In genomic region chr3:138692152-138692551, GRCh38 we compare ENCODE assay signal across 25 cellular contexts.
"Had no signal": no experiment of that assay in that cellular context is flagged by ENCODE, and none has a peak within 500 bp of the region (broad histone marks: within the 10 kb centered on the region; RNA-seq: fewer than 3 reads in every experiment).

No MANE protein-coding gene starts in this region.

- H3K4me3 ChIP-seq: adrenal gland, ascending aorta, body of pancreas, SK-N-MC had no signal

- H3K4me3 Mint-ChIP-seq: activated CD4-positive, alpha-beta T cell treated with anti-CD3 and anti-CD28 coated beads, Interleukin-2, amount 10 ng/mL, durations not matched to agents 7 days and 5 days; activated CD8-positive, alpha-beta T cell treated with anti-CD3 and anti-CD28 coated beads for 36 hours; activated naive CD4-positive, alpha-beta T cell treated with anti-CD3 and anti-CD28 coated beads, Interleukin-2, amount 10 ng/mL, durations not matched to agents 7 days and 5 days; activated naive CD8-positive, alpha-beta T cell treated with anti-CD3 and anti-CD28 coated beads, Interleukin-2, amount 10 ng/mL, durations not matched to agents 7 days and 5 days; activated T-cell treated with anti-CD3 and anti-CD28 coated beads, Interleukin-2, amount 50 U/mL, for 72 hours; central memory CD8-positive, alpha-beta T cell; T-cell had no signal

- H3K27ac Mint-ChIP-seq: activated CD4-positive, alpha-beta T cell treated with anti-CD3 and anti-CD28 coated beads, Interleukin-2, amount 10 ng/mL, durations not matched to agents 7 days and 5 days; activated CD8-positive, alpha-beta T cell treated with anti-CD3 and anti-CD28 coated beads for 36 hours; activated naive CD4-positive, alpha-beta T cell treated with anti-CD3 and anti-CD28 coated beads, Interleukin-2, amount 10 ng/mL, durations not matched to agents 7 days and 5 days; activated naive CD8-positive, alpha-beta T cell treated with anti-CD3 and anti-CD28 coated beads, Interleukin-2, amount 10 ng/mL, durations not matched to agents 7 days and 5 days; activated T-cell treated with anti-CD3 and anti-CD28 coated beads, Interleukin-2, amount 50 U/mL, for 72 hours; activated T-helper 2 cell treated with anti-CD3 and anti-CD28 coated beads, Interferon-gamma antibody, Interleukin-2, Interleukin-4, amounts not matched to agents 10 μg/mL and 5 μg/mL and 100 μg/mL, durations not matched to agents 14 hours and 24 hours and 36 hours; T-cell had no signal

- H3K9me3 Mint-ChIP-seq: activated CD4-positive, alpha-beta T cell treated with anti-CD3 and anti-CD28 coated beads, Interleukin-2, amount 10 ng/mL, durations not matched to agents 7 days and 5 days; activated CD8-positive, alpha-beta T cell treated with anti-CD3 and anti-CD28 coated beads for 36 hours; activated naive CD4-positive, alpha-beta T cell treated with anti-CD3 and anti-CD28 coated beads, Interleukin-2, amount 10 ng/mL, durations not matched to agents 7 days and 5 days; activated naive CD8-positive, alpha-beta T cell treated with anti-CD3 and anti-CD28 coated beads, Interleukin-2, amount 10 ng/mL, durations not matched to agents 7 days and 5 days; activated T-cell treated with anti-CD3 and anti-CD28 coated beads, Interleukin-2, amount 50 U/mL, for 72 hours; activated T-helper 2 cell treated with anti-CD3 and anti-CD28 coated beads, Interferon-gamma antibody, Interleukin-2, Interleukin-4, amounts not matched to agents 10 μg/mL and 5 μg/mL and 100 μg/mL, durations not matched to agents 14 hours and 24 hours and 36 hours; central memory CD8-positive, alpha-beta T cell; T-cell had no signal

- H3K27ac ChIP-seq: adrenal gland, ascending aorta, body of pancreas, SK-N-MC, VCaP had no signal

- DNase-seq: activated CD4-positive, alpha-beta T cell treated with anti-CD3 and anti-CD28 coated beads, Interleukin-2, amount 10 ng/mL, durations not matched to agents 7 days and 5 days; activated CD4-positive, CD25-positive, alpha-beta regulatory T cell; activated CD8-positive, alpha-beta memory T cell treated with anti-CD3 and anti-CD28 coated beads, Interleukin-2, amount 50 U/mL, for 4 hours; activated CD8-positive, alpha-beta T cell treated with anti-CD3 and anti-CD28 coated beads for 36 hours; activated gamma-delta T cell treated with Interleukin-2 at 50 U/mL for 16 hours; activated naive CD4-positive, alpha-beta T cell treated with anti-CD3 and anti-CD28 coated beads, Interleukin-2, amount 10 ng/mL, durations not matched to agents 7 days and 5 days; activated naive CD8-positive, alpha-beta T cell treated with anti-CD3 and anti-CD28 coated beads, Interleukin-2, amount 10 ng/mL, durations not matched to agents 7 days and 5 days; activated T-cell treated with anti-CD3 and anti-CD28 coated beads, Interleukin-2, amount 50 U/mL, for 72 hours; adrenal gland; body of pancreas; IMR-90; KBM-7; NCI-H1048; NCI-H146; NCI-H1930; NCI-H2107; RPMI8226; T-cell; T-helper 2 cell; T1000 had no signal

- H3K27me3 ChIP-seq: adrenal gland, ascending aorta, body of pancreas had no signal

- H3K9me3 ChIP-seq: ascending aorta, body of pancreas had no signal

- H3K27me3 Mint-ChIP-seq: activated CD4-positive, alpha-beta T cell treated with anti-CD3 and anti-CD28 coated beads, Interleukin-2, amount 10 ng/mL, durations not matched to agents 7 days and 5 days; activated CD8-positive, alpha-beta T cell treated with anti-CD3 and anti-CD28 coated beads for 36 hours; activated naive CD4-positive, alpha-beta T cell treated with anti-CD3 and anti-CD28 coated beads, Interleukin-2, amount 10 ng/mL, durations not matched to agents 7 days and 5 days; activated naive CD8-positive, alpha-beta T cell treated with anti-CD3 and anti-CD28 coated beads, Interleukin-2, amount 10 ng/mL, durations not matched to agents 7 days and 5 days; central memory CD8-positive, alpha-beta T cell; T-cell had no signal

- H3K36me3 Mint-ChIP-seq: activated naive CD4-positive, alpha-beta T cell treated with anti-CD3 and anti-CD28 coated beads, Interleukin-2, amount 10 ng/mL, durations not matched to agents 7 days and 5 days; activated naive CD8-positive, alpha-beta T cell treated with anti-CD3 and anti-CD28 coated beads, Interleukin-2, amount 10 ng/mL, durations not matched to agents 7 days and 5 days had no signal
